Comparison of ENCODE assay signal across 8 cellular contexts in the genomic region with DNA sequence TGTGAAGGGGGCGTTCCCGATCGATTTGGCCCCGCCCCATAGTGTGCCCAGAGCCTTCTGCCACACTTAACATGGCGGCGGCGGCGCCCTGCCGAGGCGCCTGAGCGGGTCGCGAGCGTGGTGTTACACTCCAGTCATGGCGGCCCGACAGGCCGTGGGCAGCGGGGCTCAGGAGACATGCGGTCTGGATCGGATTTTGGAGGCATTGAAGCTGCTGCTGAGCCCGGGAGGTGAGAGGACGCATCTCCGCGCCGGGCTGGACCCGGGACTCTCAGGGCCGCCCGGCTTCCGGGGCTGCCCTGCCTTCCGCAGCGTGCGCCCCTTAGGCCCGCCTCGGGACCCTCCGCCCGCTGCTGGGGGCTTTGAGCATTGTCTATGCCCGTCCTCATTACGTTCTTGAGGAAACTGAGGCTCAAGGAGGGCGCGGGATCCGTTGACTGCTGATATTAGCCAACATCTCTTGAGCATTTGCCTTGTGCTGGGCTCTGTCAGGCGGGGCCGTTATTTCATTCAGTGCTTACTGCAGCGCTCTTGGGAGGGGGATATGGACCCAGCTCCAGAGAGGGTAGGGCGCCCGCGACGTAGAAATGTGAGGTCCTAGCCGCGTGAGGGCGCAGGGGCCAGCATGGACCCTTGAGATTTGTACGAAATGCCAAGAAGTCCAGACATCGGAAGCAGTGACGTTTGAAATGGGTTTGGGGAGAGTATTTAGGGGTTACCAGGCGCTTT. TPM values are rescaled to one million over a fixed set of nuclear protein-coding genes. Genes with fewer than 3 reads are reported as not detected.
DNase-seq lines count a peak whose midpoint lies in the region; ATAC-seq and TF ChIP-seq lines count a peak whose summit lies in the region.

TANGO6 (plus strand) TSS at position 50 of the 729 bp plus-strand sequence; CDS start at position 137, 87 bp downstream.

- no peak for TF ChIP-seq CTCF in activated B cell treated with CpG ODN at 0.5 μM for 24 hours (IDR thresholded peaks at IDR 0.05)

- H3K27ac Mint-ChIP-seq in activated B cell treated with CpG ODN at 0.5 μM for 24 hours: peak within 1 kb of the TSS; percentile 91

- no peaks in the 10 kb centered on the region for H3K27me3 Mint-ChIP-seq in activated B cell treated with CpG ODN at 0.5 μM for 24 hours

- peak; percentile 90 for DNase-seq in AG08395 (ENCODE audit: low spot score)
- peak; percentile 82 for DNase-seq in NCI-H345 (lab: John Stamatoyannopoulos, UW)
- peak; percentile 89 for DNase-seq in activated B cell treated with CpG ODN at 0.5 μM for 24 hours
- peak; percentile 84 for DNase-seq in central memory CD4-positive, alpha-beta T cell
- peak; percentile 72 for DNase-seq in iris pigment epithelial cell (ENCODE audit: low read depth)
- DNase-seq in stimulated activated CD4-positive, alpha-beta T cell treated with anti-CD3 and anti-CD28 coated beads, Interleukin-12 subunit alpha, Interleukin-12 subunit beta, amount 100 ng/mL, for 48 hours (ENCODE audit: low read depth in 2 of 3, low spot score in 1 of 3): peak; percentile 88 to 96 (median 90)

- no peaks in the 10 kb centered on the region for H3K9me3 Mint-ChIP-seq in activated B cell treated with CpG ODN at 0.5 μM for 24 hours

- POLR2A ChIA-PET in activated B cell treated with CpG ODN at 0.5 μM for 24 hours (lab: Charles Lee): interaction anchor here (0.6 to 2.3 kb wide), 12 partner anchors 8 to 1455 kb away, joined by 3 to 8 read pairs (median 4); partner anchors contain the start of gene SNTB2

- peak within 1 kb of the TSS; percentile 93 for H3K4me3 Mint-ChIP-seq in activated B cell treated with CpG ODN at 0.5 μM for 24 hours

- peaks cover 8% of the 10 kb centered on the region for H3K36me3 Mint-ChIP-seq in activated B cell treated with CpG ODN at 0.5 μM for 24 hours (ENCODE audit: low read depth)

- CTCF ChIA-PET in activated B cell treated with CpG ODN at 0.5 μM for 24 hours (lab: Charles Lee): interaction anchor here (0.6 to 2.0 kb wide), 6 partner anchors 44 to 323 kb away, joined by 3 to 4 read pairs (median 4); no protein-coding TSS in a partner anchor

- intact Hi-C loops in activated B cell treated with CpG ODN at 0.5 μM for 24 hours (cut with micrococcal nuclease): loop anchor here (1.0 to 10.0 kb wide), 5 partner anchors 304 to 1594 kb away; partner anchors contain the start of genes SMPD3, ST3GAL2, VPS4A and ZFP90

- ATAC-seq in GM18907 (IDR thresholded peaks at IDR 0.05; ENCODE audit: unreplicated experiment) (peak; percentile 88), HG03159 (IDR thresholded peaks at IDR 0.05; ENCODE audit: unreplicated experiment) (peak; percentile 81), activated B cell treated with CpG ODN at 0.5 μM for 24 hours (ENCODE audit: low read depth) (peak; percentile 92)

- peaks cover 22% of the 10 kb centered on the region for H3K4me1 Mint-ChIP-seq in activated B cell treated with CpG ODN at 0.5 μM for 24 hours

RNA-seq across cellular contexts. Expression of gene TANGO6, which starts in this region (rescaled TPM):
- total RNA-seq in activated B cell treated with CpG ODN at 0.5 μM for 24 hours: 32.1 and 39.4 TPM in 2 replicates

Comparison
In these comparisons a context has a peak if more than half of its experiments do, and no peak if none do; other contexts are left out.
1. Peak in every context shown above with its lines: DNase-seq and ATAC-seq.